In genomic region chr11:134207538-134208239, GRCh38 we compare ENCODE assay signal across 8 cellular contexts. TPM values are rescaled to one million over a fixed set of nuclear protein-coding genes. Genes with fewer than 3 reads are reported as not detected.
DNase-seq lines count a peak whose midpoint lies in the region; ATAC-seq and TF ChIP-seq lines count a peak whose summit lies in the region.

No MANE protein-coding gene starts in this region.

- H3K27me3 Mint-ChIP-seq in WTC11 (ENCODE audit: low read depth) (no peaks in the 10 kb centered on the region), nephron progenitor cell (ENCODE audit: low read depth, poor library complexity) (no peaks in the 10 kb centered on the region)

- H3K27me3 ChIP-seq in uterus: no peaks in the 10 kb centered on the region

- H3K4me3 Mint-ChIP-seq in WTC11 (no peak overlapping the region), nephron progenitor cell (no peak overlapping the region)

- intact Hi-C loops in uterus (cut with DNase I; ENCODE audit: low total_unique reads): no loop called here

- H3K36me3 Mint-ChIP-seq in WTC11 (peaks cover 67% of the 10 kb centered on the region), nephron progenitor cell (ENCODE audit: low read depth) (peaks cover 56% of the 10 kb centered on the region)

- ATAC-seq in WTC11: no peak

- H3K27ac ChIP-seq in uterus: no peak overlapping the region

- POLR2A ChIA-PET in WTC11 (lab: Charles Lee): no interaction called here

- TF ChIP-seq CTCF in WTC11 (IDR thresholded peaks at IDR 0.05): peak; percentile 72
- peak; percentile 76 for TF ChIP-seq CTCF in nephron progenitor cell (IDR thresholded peaks at IDR 0.05)
- peak; percentile 41 to 59 (median 50) for TF ChIP-seq CTCF in uterus (IDR thresholded peaks at IDR 0.05)

- DNase-seq in NK-92 treated with Interleukin-12 subunit alpha and Interleukin-12 subunit beta, amount 100 ng/mL, for 24 hours (lab: John Stamatoyannopoulos, UW): peak; percentile 11
- DNase-seq in NK-92 (lab: John Stamatoyannopoulos, UW; ENCODE audit: unreplicated experiment): no peak
- DNase-seq in WTC11 (ENCODE audit: low spot score): peak; percentile 65
- DNase-seq in cerebellar cortex (ENCODE audit: low spot score): peak; percentile 28
- DNase-seq in nephron progenitor cell: peak; percentile 65
- peak in 1 of 2 donors; percentile 35 for DNase-seq in uterus
- no peak for DNase-seq in anterior cingulate cortex (lab: John Stamatoyannopoulos, UW)
- DNase-seq in D341Med (ENCODE audit: low spot score): no peak

- no peak for TF ChIP-seq POLR2A in uterus (IDR thresholded peaks at IDR 0.05)

- H3K9me3 ChIP-seq in uterus: no peaks in the 10 kb centered on the region

- no peak overlapping the region for H3K4me3 ChIP-seq in uterus

- no peaks in the 10 kb centered on the region for H3K36me3 ChIP-seq in uterus

- H3K9me3 Mint-ChIP-seq in WTC11: no peaks in the 10 kb centered on the region
- no peaks in the 10 kb centered on the region for H3K9me3 Mint-ChIP-seq in nephron progenitor cell

- H3K4me1 Mint-ChIP-seq in WTC11 (no peaks in the 10 kb centered on the region), nephron progenitor cell (no peaks in the 10 kb centered on the region)

- CTCF ChIA-PET in WTC11 (lab: Charles Lee): interaction anchor here (0.6 to 2.9 kb wide), 15 partner anchors 9 to 1051 kb away, joined by 3 to 14 read pairs (median 3); partner anchors contain the start of genes NCAPD3 and VPS26B

- H3K27ac Mint-ChIP-seq in WTC11: no peak overlapping the region
- H3K27ac Mint-ChIP-seq in nephron progenitor cell: no peak overlapping the region

- no peaks in the 10 kb centered on the region for H3K4me1 ChIP-seq in uterus

TF ChIP-seq in WTC11, 78 proteins besides CTCF, POLR2A, EP300 and RAD21:
- TF ChIP-seq ERG (CRISPR knock-in tag; IDR thresholded peaks at IDR 0.05): no peak
- TF ChIP-seq PREB (CRISPR knock-in tag; IDR thresholded peaks at IDR 0.05; ENCODE audit: borderline replicate concordance): no peak

RNA-seq across cellular contexts. Expression of gene NCAPD3, which starts 16.1 kb away (rescaled TPM):
- total RNA-seq in WTC11 (2021): 46.5 to 63.0 TPM (median 49.1 TPM) in 3 replicates
- total RNA-seq in uterus: 10 to 100 TPM in 2 of 4 donors, 1 to 10 TPM in 2; 6.4 to 27.1 (median 9.9) TPM

RNA-seq across cellular contexts. Expression of gene VPS26B, which starts 16.8 kb away (rescaled TPM):
- total RNA-seq in WTC11 (2021) (28.7 to 29.3 TPM (median 29.0 TPM) in 3 replicates), uterus (10 to 100 TPM; 10.6 to 46.5 (median 39.8) TPM)

RNA-seq across cellular contexts. Expression of gene THYN1, which starts 45.5 kb away (rescaled TPM):
- 80.2 to 83.8 TPM (median 82.0 TPM) in 3 replicates for total RNA-seq in WTC11 (2021)
- 100 to 1,000 TPM in 1 of 4 donors, 10 to 100 TPM in 3; 49.8 to 143 (median 53.6) TPM for total RNA-seq in uterus

RNA-seq across cellular contexts. Expression of gene ACAD8, which starts 45.7 kb away (rescaled TPM):
- total RNA-seq in WTC11 (2021) (49.4 to 55.2 TPM (median 51.9 TPM) in 3 replicates), uterus (10 to 100 TPM; 16.5 to 26.5 (median 21.5) TPM)

Comparison
In these comparisons a context has a peak if more than half of its experiments do, and no peak if none do; other contexts are left out.
1. DNase-seq: peak in NK-92 treated with Interleukin-12 subunit alpha and Interleukin-12 subunit beta, amount 100 ng/mL, for 24 hours (single experiment), WTC11 (single experiment), cerebellar cortex (single experiment) and nephron progenitor cell (single experiment); none in NK-92 (single experiment), anterior cingulate cortex (0 of 58) and D341Med (single experiment).
2. Peak in every context shown above with its lines, with median percentiles within 50 percentile points of each other: CTCF ChIP-seq.